ENCODE assay signal across 1 cellular context in the genomic region with DNA sequence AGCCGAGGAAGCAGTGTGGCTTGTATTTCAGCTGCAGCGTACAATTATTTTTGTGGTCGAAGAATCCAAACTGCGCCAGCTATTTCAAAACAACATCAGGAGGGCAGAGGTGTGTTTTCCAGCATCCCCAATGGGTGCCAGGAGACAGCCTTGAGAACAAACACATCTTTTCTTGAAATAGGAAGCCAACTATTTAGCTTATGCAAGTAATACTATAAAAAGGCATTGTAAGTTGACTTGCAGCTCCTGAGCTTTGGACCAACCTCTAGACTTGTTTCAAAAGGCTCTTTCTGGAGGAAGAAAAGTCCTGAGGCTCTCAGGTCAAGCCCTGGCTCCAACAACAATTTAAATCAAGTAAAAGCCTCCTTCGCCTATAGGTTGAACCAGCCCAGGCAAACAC.
TF ChIP-seq lines count a peak whose summit lies in the region.

No MANE protein-coding gene starts in this region.

TF ChIP-seq in HepG2, 621 proteins besides CTCF, POLR2A, EP300 and RAD21 (continued from another document):
- TF ChIP-seq, protein P1, sequence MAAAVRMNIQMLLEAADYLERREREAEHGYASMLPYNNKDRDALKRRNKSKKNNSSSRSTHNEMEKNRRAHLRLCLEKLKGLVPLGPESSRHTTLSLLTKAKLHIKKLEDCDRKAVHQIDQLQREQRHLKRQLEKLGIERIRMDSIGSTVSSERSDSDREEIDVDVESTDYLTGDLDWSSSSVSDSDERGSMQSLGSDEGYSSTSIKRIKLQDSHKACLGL (CRISPR knock-in tag; IDR thresholded peaks at IDR 0.05), result no peak
- TF ChIP-seq RFX5 (IDR thresholded peaks at IDR 0.05; ENCODE audit: low read depth, low read length) (no peak), SCMH1 (CRISPR knock-in tag; IDR thresholded peaks at IDR 0.05; ENCODE audit: borderline replicate concordance) (no peak), ZNF766 (CRISPR knock-in tag; IDR thresholded peaks at IDR 0.05; ENCODE audit: borderline replicate concordance) (no peak), RORA (CRISPR knock-in tag; IDR thresholded peaks at IDR 0.05) (no peak), ZNF644 (CRISPR knock-in tag; IDR thresholded peaks at IDR 0.05; ENCODE audit: low read depth) (no peak), ATF7 (IDR thresholded peaks at IDR 0.05) (no peak), ATF7 (CRISPR knock-in tag; IDR thresholded peaks at IDR 0.05) (no peak), ZNF282 (IDR thresholded peaks at IDR 0.05; ENCODE audit: partially characterized antibody) (no peak), HNF4G (IDR thresholded peaks at IDR 0.05; ENCODE audit: borderline replicate concordance, low read depth, low read length) (peak; percentile 44; the same call in 1 of the 2 replicates), HNF4G (CRISPR knock-in tag; IDR thresholded peaks at IDR 0.05; ENCODE audit: borderline replicate concordance, low read depth) (no peak), ZNF782 (CRISPR knock-in tag; IDR thresholded peaks at IDR 0.05; ENCODE audit: borderline replicate concordance) (no peak), ATF1 (CRISPR knock-in tag; IDR thresholded peaks at IDR 0.05) (no peak), PRMT3 (CRISPR knock-in tag; IDR thresholded peaks at IDR 0.05; ENCODE audit: borderline replicate concordance, low read depth) (no peak), GPN1 (CRISPR knock-in tag; IDR thresholded peaks at IDR 0.05; ENCODE audit: borderline replicate concordance) (no peak), EEA1 (CRISPR knock-in tag; IDR thresholded peaks at IDR 0.05; ENCODE audit: borderline replicate concordance) (no peak), GTF2F1 (IDR thresholded peaks at IDR 0.05; ENCODE audit: low read length) (no peak), ZNF343 (CRISPR knock-in tag; IDR thresholded peaks at IDR 0.05) (no peak), ZFP37 (CRISPR knock-in tag; IDR thresholded peaks at IDR 0.05; ENCODE audit: borderline replicate concordance) (no peak), ZMYM2 (CRISPR knock-in tag; IDR thresholded peaks at IDR 0.05) (no peak), NCOR1 (IDR thresholded peaks at IDR 0.05; ENCODE audit: borderline replicate concordance, low read length) (peak; percentile 49; the same call in 1 of the 2 replicates), ZNF768 (CRISPR knock-in tag; IDR thresholded peaks at IDR 0.05) (no peak), NPAS2 (CRISPR knock-in tag; IDR thresholded peaks at IDR 0.05; ENCODE audit: borderline replicate concordance) (no peak), ISX (CRISPR knock-in tag; conservative IDR thresholded peaks at IDR 0.05) (no peak), ZNF841 (CRISPR knock-in tag; IDR thresholded peaks at IDR 0.05; ENCODE audit: borderline replicate concordance) (no peak), NFYC (CRISPR knock-in tag; IDR thresholded peaks at IDR 0.05) (no peak), SMARCE1 (IDR thresholded peaks at IDR 0.05; ENCODE audit: borderline replicate concordance) (no peak), ZSCAN12 (CRISPR knock-in tag; IDR thresholded peaks at IDR 0.05) (no peak), ZNF790 (CRISPR knock-in tag; IDR thresholded peaks at IDR 0.05; ENCODE audit: borderline replicate concordance) (no peak), ETV5 (CRISPR knock-in tag; IDR thresholded peaks at IDR 0.05; ENCODE audit: borderline replicate concordance) (no peak), ZNF652 (CRISPR knock-in tag; IDR thresholded peaks at IDR 0.05; ENCODE audit: borderline replicate concordance, low read depth) (no peak), GFI1 (CRISPR knock-in tag; IDR thresholded peaks at IDR 0.05; ENCODE audit: borderline replicate concordance) (no peak), HOXD1 (CRISPR knock-in tag; IDR thresholded peaks at IDR 0.05) (no peak), NBN (conservative IDR thresholded peaks at IDR 0.05) (no peak), ZNF619 (CRISPR knock-in tag; IDR thresholded peaks at IDR 0.05) (no peak), PAWR (CRISPR knock-in tag; IDR thresholded peaks at IDR 0.05; ENCODE audit: borderline replicate concordance) (no peak), TSC22D2 (CRISPR knock-in tag; IDR thresholded peaks at IDR 0.05; ENCODE audit: borderline replicate concordance) (0 out of 2 replicates have a peak, but pooled peaks have one; percentile 7), KDM2A (CRISPR knock-in tag; IDR thresholded peaks at IDR 0.05; ENCODE audit: borderline replicate concordance, low read depth) (no peak), ZFP90 (CRISPR knock-in tag; IDR thresholded peaks at IDR 0.05; ENCODE audit: borderline replicate concordance) (no peak), CREM (IDR thresholded peaks at IDR 0.05) (peak; percentile 42; the same call in 1 of the 2 replicates), CREM (CRISPR knock-in tag; IDR thresholded peaks at IDR 0.05) (no peak), RELA (CRISPR knock-in tag; IDR thresholded peaks at IDR 0.05) (no peak), ZNF878 (CRISPR knock-in tag; IDR thresholded peaks at IDR 0.05) (no peak), ZNF382 (CRISPR knock-in tag; IDR thresholded peaks at IDR 0.05; ENCODE audit: borderline replicate concordance) (no peak), NRL (CRISPR knock-in tag; IDR thresholded peaks at IDR 0.05; ENCODE audit: borderline replicate concordance) (no peak)
- TF ChIP-seq, protein P2, sequence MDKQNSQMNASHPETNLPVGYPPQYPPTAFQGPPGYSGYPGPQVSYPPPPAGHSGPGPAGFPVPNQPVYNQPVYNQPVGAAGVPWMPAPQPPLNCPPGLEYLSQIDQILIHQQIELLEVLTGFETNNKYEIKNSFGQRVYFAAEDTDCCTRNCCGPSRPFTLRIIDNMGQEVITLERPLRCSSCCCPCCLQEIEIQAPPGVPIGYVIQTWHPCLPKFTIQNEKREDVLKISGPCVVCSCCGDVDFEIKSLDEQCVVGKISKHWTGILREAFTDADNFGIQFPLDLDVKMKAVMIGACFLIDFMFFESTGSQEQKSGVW (CRISPR knock-in tag; IDR thresholded peaks at IDR 0.05; ENCODE audit: borderline replicate concordance), result no peak
- TF ChIP-seq, protein P3, sequence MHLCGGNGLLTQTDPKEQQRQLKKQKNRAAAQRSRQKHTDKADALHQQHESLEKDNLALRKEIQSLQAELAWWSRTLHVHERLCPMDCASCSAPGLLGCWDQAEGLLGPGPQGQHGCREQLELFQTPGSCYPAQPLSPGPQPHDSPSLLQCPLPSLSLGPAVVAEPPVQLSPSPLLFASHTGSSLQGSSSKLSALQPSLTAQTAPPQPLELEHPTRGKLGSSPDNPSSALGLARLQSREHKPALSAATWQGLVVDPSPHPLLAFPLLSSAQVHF (CRISPR knock-in tag; IDR thresholded peaks at IDR 0.05), result no peak
- TF ChIP-seq, protein P4, sequence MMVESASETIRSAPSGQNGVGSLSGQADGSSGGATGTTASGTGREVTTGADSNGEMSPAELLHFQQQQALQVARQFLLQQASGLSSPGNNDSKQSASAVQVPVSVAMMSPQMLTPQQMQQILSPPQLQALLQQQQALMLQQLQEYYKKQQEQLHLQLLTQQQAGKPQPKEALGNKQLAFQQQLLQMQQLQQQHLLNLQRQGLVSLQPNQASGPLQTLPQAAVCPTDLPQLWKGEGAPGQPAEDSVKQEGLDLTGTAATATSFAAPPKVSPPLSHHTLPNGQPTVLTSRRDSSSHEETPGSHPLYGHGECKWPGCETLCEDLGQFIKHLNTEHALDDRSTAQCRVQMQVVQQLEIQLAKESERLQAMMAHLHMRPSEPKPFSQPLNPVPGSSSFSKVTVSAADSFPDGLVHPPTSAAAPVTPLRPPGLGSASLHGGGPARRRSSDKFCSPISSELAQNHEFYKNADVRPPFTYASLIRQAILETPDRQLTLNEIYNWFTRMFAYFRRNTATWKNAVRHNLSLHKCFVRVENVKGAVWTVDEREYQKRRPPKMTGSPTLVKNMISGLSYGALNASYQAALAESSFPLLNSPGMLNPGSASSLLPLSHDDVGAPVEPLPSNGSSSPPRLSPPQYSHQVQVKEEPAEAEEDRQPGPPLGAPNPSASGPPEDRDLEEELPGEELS (CRISPR knock-in tag; IDR thresholded peaks at IDR 0.05), result 0 out of 2 replicates have a peak, but pooled peaks have one; percentile 22
- TF ChIP-seq, protein P5, sequence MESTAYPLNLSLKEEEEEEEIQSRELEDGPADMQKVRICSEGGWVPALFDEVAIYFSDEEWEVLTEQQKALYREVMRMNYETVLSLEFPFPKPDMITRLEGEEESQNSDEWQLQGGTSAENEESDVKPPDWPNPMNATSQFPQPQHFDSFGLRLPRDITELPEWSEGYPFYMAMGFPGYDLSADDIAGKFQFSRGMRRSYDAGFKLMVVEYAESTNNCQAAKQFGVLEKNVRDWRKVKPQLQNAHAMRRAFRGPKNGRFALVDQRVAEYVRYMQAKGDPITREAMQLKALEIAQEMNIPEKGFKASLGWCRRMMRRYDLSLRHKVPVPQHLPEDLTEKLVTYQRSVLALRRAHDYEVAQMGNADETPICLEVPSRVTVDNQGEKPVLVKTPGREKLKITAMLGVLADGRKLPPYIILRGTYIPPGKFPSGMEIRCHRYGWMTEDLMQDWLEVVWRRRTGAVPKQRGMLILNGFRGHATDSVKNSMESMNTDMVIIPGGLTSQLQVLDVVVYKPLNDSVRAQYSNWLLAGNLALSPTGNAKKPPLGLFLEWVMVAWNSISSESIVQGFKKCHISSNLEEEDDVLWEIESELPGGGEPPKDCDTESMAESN (CRISPR knock-in tag; conservative IDR thresholded peaks at IDR 0.05), result no peak
- TF ChIP-seq, protein P6, sequence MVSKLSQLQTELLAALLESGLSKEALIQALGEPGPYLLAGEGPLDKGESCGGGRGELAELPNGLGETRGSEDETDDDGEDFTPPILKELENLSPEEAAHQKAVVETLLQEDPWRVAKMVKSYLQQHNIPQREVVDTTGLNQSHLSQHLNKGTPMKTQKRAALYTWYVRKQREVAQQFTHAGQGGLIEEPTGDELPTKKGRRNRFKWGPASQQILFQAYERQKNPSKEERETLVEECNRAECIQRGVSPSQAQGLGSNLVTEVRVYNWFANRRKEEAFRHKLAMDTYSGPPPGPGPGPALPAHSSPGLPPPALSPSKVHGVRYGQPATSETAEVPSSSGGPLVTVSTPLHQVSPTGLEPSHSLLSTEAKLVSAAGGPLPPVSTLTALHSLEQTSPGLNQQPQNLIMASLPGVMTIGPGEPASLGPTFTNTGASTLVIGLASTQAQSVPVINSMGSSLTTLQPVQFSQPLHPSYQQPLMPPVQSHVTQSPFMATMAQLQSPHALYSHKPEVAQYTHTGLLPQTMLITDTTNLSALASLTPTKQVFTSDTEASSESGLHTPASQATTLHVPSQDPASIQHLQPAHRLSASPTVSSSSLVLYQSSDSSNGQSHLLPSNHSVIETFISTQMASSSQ (IDR thresholded peaks at IDR 0.05; ENCODE audit: low read depth), result no peak
- TF ChIP-seq, protein P6 (CRISPR knock-in tag; IDR thresholded peaks at IDR 0.05; ENCODE audit: borderline replicate concordance), result no peak
- TF ChIP-seq, protein P7, sequence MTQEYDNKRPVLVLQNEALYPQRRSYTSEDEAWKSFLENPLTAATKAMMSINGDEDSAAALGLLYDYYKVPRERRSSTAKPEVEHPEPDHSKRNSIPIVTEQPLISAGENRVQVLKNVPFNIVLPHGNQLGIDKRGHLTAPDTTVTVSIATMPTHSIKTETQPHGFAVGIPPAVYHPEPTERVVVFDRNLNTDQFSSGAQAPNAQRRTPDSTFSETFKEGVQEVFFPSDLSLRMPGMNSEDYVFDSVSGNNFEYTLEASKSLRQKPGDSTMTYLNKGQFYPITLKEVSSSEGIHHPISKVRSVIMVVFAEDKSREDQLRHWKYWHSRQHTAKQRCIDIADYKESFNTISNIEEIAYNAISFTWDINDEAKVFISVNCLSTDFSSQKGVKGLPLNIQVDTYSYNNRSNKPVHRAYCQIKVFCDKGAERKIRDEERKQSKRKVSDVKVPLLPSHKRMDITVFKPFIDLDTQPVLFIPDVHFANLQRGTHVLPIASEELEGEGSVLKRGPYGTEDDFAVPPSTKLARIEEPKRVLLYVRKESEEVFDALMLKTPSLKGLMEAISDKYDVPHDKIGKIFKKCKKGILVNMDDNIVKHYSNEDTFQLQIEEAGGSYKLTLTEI (CRISPR knock-in tag; conservative IDR thresholded peaks at IDR 0.05), result no peak
- TF ChIP-seq, protein P8, sequence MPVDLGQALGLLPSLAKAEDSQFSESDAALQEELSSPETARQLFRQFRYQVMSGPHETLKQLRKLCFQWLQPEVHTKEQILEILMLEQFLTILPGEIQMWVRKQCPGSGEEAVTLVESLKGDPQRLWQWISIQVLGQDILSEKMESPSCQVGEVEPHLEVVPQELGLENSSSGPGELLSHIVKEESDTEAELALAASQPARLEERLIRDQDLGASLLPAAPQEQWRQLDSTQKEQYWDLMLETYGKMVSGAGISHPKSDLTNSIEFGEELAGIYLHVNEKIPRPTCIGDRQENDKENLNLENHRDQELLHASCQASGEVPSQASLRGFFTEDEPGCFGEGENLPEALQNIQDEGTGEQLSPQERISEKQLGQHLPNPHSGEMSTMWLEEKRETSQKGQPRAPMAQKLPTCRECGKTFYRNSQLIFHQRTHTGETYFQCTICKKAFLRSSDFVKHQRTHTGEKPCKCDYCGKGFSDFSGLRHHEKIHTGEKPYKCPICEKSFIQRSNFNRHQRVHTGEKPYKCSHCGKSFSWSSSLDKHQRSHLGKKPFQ (CRISPR knock-in tag; IDR thresholded peaks at IDR 0.05; ENCODE audit: insufficient replicate concordance), result no peak
- TF ChIP-seq, protein P9, sequence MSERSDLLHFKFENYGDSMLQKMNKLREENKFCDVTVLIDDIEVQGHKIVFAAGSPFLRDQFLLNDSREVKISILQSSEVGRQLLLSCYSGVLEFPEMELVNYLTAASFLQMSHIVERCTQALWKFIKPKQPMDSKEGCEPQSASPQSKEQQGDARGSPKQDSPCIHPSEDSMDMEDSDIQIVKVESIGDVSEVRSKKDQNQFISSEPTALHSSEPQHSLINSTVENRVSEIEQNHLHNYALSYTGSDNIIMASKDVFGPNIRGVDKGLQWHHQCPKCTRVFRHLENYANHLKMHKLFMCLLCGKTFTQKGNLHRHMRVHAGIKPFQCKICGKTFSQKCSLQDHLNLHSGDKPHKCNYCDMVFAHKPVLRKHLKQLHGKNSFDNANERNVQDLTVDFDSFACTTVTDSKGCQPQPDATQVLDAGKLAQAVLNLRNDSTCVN (CRISPR knock-in tag; IDR thresholded peaks at IDR 0.05; ENCODE audit: borderline replicate concordance), result 0 out of 2 replicates have a peak, but pooled peaks have one; percentile 59
- TF ChIP-seq, protein P10, sequence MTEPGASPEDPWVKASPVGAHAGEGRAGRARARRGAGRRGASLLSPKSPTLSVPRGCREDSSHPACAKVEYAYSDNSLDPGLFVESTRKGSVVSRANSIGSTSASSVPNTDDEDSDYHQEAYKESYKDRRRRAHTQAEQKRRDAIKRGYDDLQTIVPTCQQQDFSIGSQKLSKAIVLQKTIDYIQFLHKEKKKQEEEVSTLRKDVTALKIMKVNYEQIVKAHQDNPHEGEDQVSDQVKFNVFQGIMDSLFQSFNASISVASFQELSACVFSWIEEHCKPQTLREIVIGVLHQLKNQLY (CRISPR knock-in tag; IDR thresholded peaks at IDR 0.05), result no peak
